ENCODE assay signal across 16 cellular contexts in the genomic region with DNA sequence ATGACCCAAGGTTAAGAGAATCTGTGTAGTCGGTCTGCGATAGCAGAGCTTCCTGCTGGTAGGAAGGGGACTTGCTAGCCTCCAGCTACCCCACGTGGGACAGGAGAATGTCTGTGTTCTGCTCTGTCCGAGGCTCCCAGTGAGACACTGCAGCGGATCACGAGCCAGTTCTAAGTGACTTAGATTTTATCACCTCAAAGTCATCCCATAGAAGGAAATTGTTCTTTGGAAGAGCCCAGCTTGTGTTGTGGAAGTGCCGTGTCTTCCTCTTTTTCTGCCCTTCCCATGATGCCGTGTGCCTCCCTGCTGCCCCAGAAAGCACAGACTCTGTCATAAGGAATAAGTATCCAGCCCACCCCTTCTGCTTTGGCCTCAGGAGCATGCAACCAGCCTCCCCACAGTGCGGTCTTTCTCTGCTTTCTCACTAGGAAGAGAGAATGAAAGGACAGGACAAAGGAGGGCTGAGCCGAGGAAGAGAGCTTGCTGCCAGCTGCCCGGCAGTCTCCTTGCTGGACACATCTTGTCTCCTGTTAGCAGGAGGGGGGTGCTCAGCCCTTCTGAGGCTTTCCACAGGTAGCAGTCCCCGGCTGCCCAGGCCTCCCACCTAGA. TPM values are rescaled to one million over a fixed set of nuclear protein-coding genes. Genes with fewer than 3 reads are reported as not detected.
A peak's percentile ranks its signal among the peaks of the same experiment; 100 is the strongest.
DNase-seq lines count a peak whose midpoint lies in the region; ATAC-seq and TF ChIP-seq lines count a peak whose summit lies in the region.
"Had no signal": no experiment of that assay in that cellular context is flagged by ENCODE, and none has a peak within 500 bp of the region (broad histone marks: within the 10 kb centered on the region; RNA-seq: fewer than 3 reads in every experiment).

No MANE protein-coding gene starts in this region.

- H3K9ac ChIP-seq in HUES64 (ENCODE audit: low read depth, low read length) (peak overlapping the region; percentile 26; the same call in 1 of the 2 replicates), iPS-18a (ENCODE audit: low read length) (peak overlapping the region; percentile 7)

- no peak overlapping the region for H3K27ac ChIP-seq in HUES64 (ENCODE audit: low read depth, low read length)
- no peak overlapping the region for H3K27ac ChIP-seq in iPS-18a (ENCODE audit: low read length)
- peak overlapping the region in 4 of 8 donors; percentile 21 to 54 (median 32) for H3K27ac ChIP-seq in spleen
- H3K27ac ChIP-seq in A673 (ENCODE audit: low read depth, low read length, poor library complexity, severe bottlenecking) = no peak overlapping the region
- H3K27ac ChIP-seq: esophagus muscularis mucosa, left ventricle myocardium inferior, ovary, RWPE1 had no signal

- H3K36me3 Mint-ChIP-seq in activated T-helper 17 cell treated with anti-CD3 and anti-CD28 coated beads, Interleukin-2, amount 50 U/mL, for 72 hours (ENCODE audit: low read depth) = peaks cover 71% of the 10 kb centered on the region

- H3K4me1 ChIP-seq in HUES64 (ENCODE audit: insufficient read depth, low read length) (no peaks in the 10 kb centered on the region), iPS-18a (ENCODE audit: control insufficient read depth, low read depth, low read length) (no peaks in the 10 kb centered on the region), spleen (peaks cover 0 to 15% (median 0%) of the 10 kb centered on the region in 6 donors), A673 (ENCODE audit: insufficient read depth, low read length, poor library complexity, severe bottlenecking) (no peaks in the 10 kb centered on the region)
- H3K4me1 ChIP-seq: esophagus muscularis mucosa, left ventricle myocardium inferior had no signal

- H3K4me1 Mint-ChIP-seq in activated T-helper 17 cell treated with anti-CD3 and anti-CD28 coated beads, Interleukin-2, amount 50 U/mL, for 72 hours = no peaks in the 10 kb centered on the region
- H3K4me1 Mint-ChIP-seq: B cell had no signal

- BruUV-seq in A673 (replicated peaks; lab: Mats Ljungman, UMichigan) = no TSS peak

- intact Hi-C loops in spleen (cut with DNase I; ENCODE audit: low total_unique reads) = no loop called here
- intact Hi-C loops in A673 (cut with micrococcal nuclease; ENCODE audit: unreplicated experiment) = no loop called here

- H3K9me3 Mint-ChIP-seq in activated T-helper 17 cell treated with anti-CD3 and anti-CD28 coated beads, Interleukin-2, amount 50 U/mL, for 72 hours = no peaks in the 10 kb centered on the region

- no peak overlapping the region for H3K4me3 Mint-ChIP-seq in activated T-helper 17 cell treated with anti-CD3 and anti-CD28 coated beads, Interleukin-2, amount 50 U/mL, for 72 hours
- H3K4me3 Mint-ChIP-seq: B cell had no signal

- ATAC-seq in activated T-helper 17 cell treated with anti-CD3 and anti-CD28 coated beads, Interleukin-2, amount 50 U/mL, for 72 hours (replicated peaks) = no peak

- H3K9me3 ChIP-seq in HUES64 (ENCODE audit: insufficient read depth, low read depth, low read length) = no peaks in the 10 kb centered on the region
- H3K9me3 ChIP-seq in iPS-18a (ENCODE audit: control insufficient read depth, low read depth, low read length) = no peaks in the 10 kb centered on the region
- H3K9me3 ChIP-seq in spleen = no peaks in the 10 kb centered on the region
- no peaks in the 10 kb centered on the region for H3K9me3 ChIP-seq in A673 (ENCODE audit: low read depth, low read length, poor library complexity, severe bottlenecking)
- H3K9me3 ChIP-seq: esophagus muscularis mucosa, left ventricle myocardium inferior, ovary had no signal

- DNase-seq in spleen (peak; percentile 44), A673 (ENCODE audit: low spot score) (no peak), GM03348 (ENCODE audit: low spot score) (no peak)
- no peak for DNase-seq in activated CD4-positive, alpha-beta T cell treated with anti-CD3 and anti-CD28 coated beads, Interleukin-2, amount 50 U/mL, for 1 hour
- DNase-seq: activated naive CD4-positive, alpha-beta T cell treated with anti-CD3 and anti-CD28 coated beads, Interleukin-2, amount 50 U/mL, for 16 hours; dorsolateral prefrontal cortex; left ventricle myocardium inferior; NCI-H1694 treated with DMSO at 0.1 percent for 48 hours; NK-92 treated with Interleukin-12 subunit alpha and Interleukin-12 subunit beta, amount 100 ng/mL, for 24 hours had no signal

- CTCF ChIA-PET in A673 (lab: Charles Lee) = no interaction called here

- H3K36me3 ChIP-seq in HUES64 (ENCODE audit: insufficient read depth, low read length) = peaks cover 85% of the 10 kb centered on the region
- H3K36me3 ChIP-seq in iPS-18a (ENCODE audit: control insufficient read depth, low read depth, low read length) = peaks cover 55% of the 10 kb centered on the region
- peaks cover 0 to 100% (median 76%) of the 10 kb centered on the region in 6 donors for H3K36me3 ChIP-seq in spleen
- peaks cover 30% of the 10 kb centered on the region for H3K36me3 ChIP-seq in A673 (ENCODE audit: insufficient read depth, low read length, poor library complexity, severe bottlenecking)
- H3K36me3 ChIP-seq: ovary had no signal

- no peak for TF ChIP-seq POLR2A in spleen (IDR thresholded peaks at IDR 0.05)

- WGBS in HUES64 = 89% methylated on average over 12 of the region's 12 CpGs
- 61 to 79% (median 72%) methylated on average over 12 of the region's 12 CpGs for WGBS in spleen, 5 donors

- H3K27ac Mint-ChIP-seq in activated T-helper 17 cell treated with anti-CD3 and anti-CD28 coated beads, Interleukin-2, amount 50 U/mL, for 72 hours = peak overlapping the region; percentile 28
- H3K27ac Mint-ChIP-seq: B cell had no signal

- TF ChIP-seq CTCF in spleen (IDR thresholded peaks at IDR 0.05 in 8 of 11, conservative IDR thresholded peaks at IDR 0.05 in 3 of 11) (no peak), A673 (conservative IDR thresholded peaks at IDR 0.05; ENCODE audit: low read depth, low read length) (no peak)

- H3K27me3 Mint-ChIP-seq in activated T-helper 17 cell treated with anti-CD3 and anti-CD28 coated beads, Interleukin-2, amount 50 U/mL, for 72 hours = no peaks in the 10 kb centered on the region
- H3K27me3 Mint-ChIP-seq: B cell had no signal

- no peaks in the 10 kb centered on the region for H3K27me3 ChIP-seq in HUES64 (ENCODE audit: insufficient read depth, low read length)
- no peaks in the 10 kb centered on the region for H3K27me3 ChIP-seq in iPS-18a (ENCODE audit: control insufficient read depth, insufficient read depth, low read length)
- H3K27me3 ChIP-seq in spleen (replicated peaks in 1 of 7) = no peaks in the 10 kb centered on the region
- H3K27me3 ChIP-seq in A673 (replicated peaks; ENCODE audit: insufficient read depth, low read depth, low read length, poor library complexity) = no peaks in the 10 kb centered on the region
- H3K27me3 ChIP-seq: dorsolateral prefrontal cortex, esophagus muscularis mucosa, ovary had no signal

- H3K4me3 ChIP-seq in HUES64 (ENCODE audit: low read length) (no peak overlapping the region), iPS-18a (ENCODE audit: low read length) (no peak overlapping the region), spleen (no peak overlapping the region), A673 (ENCODE audit: low read depth, low read length, poor library complexity, severe bottlenecking) (no peak overlapping the region)
- H3K4me3 ChIP-seq: esophagus muscularis mucosa, left ventricle myocardium inferior, ovary had no signal

- POLR2A ChIA-PET in A673 (lab: Charles Lee; ENCODE audit: low non-redundant PET) = no interaction called here

RNA-seq across cellular contexts. Expression of gene RUFY1, which starts 35.7 kb away (rescaled TPM):
- 24.6 TPM for polyA plus RNA-seq in HUES64 (2013, experiment 1 of 2)
- polyA plus RNA-seq in HUES64 (2013, experiment 2 of 2) = 29.3 TPM
- 10 to 100 TPM; 39.1 to 41.5 TPM for total RNA-seq in activated T-helper 17 cell treated with anti-CD3 and anti-CD28 coated beads, Interleukin-2, amount 50 U/mL, for 72 hours
- total RNA-seq in spleen (10 to 100 TPM; 59.5 to 89.6 (median 69.3) TPM), A673 (2021) (41.4 and 45.2 TPM in 2 replicates)
- 10 to 100 TPM; 33.9 to 43.2 (median 36.0) TPM for polyA plus RNA-seq in spleen

RNA-seq across cellular contexts. Expression of gene HNRNPH1, which starts 37.5 kb away (rescaled TPM):
- 491 TPM for polyA plus RNA-seq in HUES64 (2013, experiment 1 of 2)
- 414 TPM for polyA plus RNA-seq in HUES64 (2013, experiment 2 of 2)
- 100 to 1,000 TPM; 761 to 957 TPM for total RNA-seq in activated T-helper 17 cell treated with anti-CD3 and anti-CD28 coated beads, Interleukin-2, amount 50 U/mL, for 72 hours
- total RNA-seq in spleen (100 to 1,000 TPM; 653 to 931 (median 803) TPM), A673 (2021) (918 and 972 TPM in 2 replicates)
- 100 to 1,000 TPM; 214 to 468 (median 451) TPM for polyA plus RNA-seq in spleen
